In genomic region chr9:90515550-90515949, GRCh38 we compare ENCODE assay signal across 16 cellular contexts.
DNase-seq lines count a peak whose midpoint lies in the region; ATAC-seq and TF ChIP-seq lines count a peak whose summit lies in the region.
"Had no signal": no experiment of that assay in that cellular context is flagged by ENCODE, and none has a peak within 500 bp of the region (broad histone marks: within the 10 kb centered on the region; RNA-seq: fewer than 3 reads in every experiment).

No MANE protein-coding gene starts in this region.

- H3K4me3 Mint-ChIP-seq in stimulated activated memory B cell treated with anti-CD40 and anti-IgM and Interleukin-4, amounts not matched to agents 10 μg/mL and 1 μg/mL and 100 μg/mL, for 72 hours, result no peak overlapping the region
- H3K4me3 Mint-ChIP-seq: activated CD4-positive, alpha-beta T cell treated with anti-CD3 and anti-CD28 coated beads, Interleukin-2, amount 10 ng/mL, durations not matched to agents 24 days and 14 days; activated T-helper 1 cell treated with anti-CD3 and anti-CD28 coated beads, Interleukin-12 subunit alpha, Interleukin-12 subunit beta, Interleukin-2, Interleukin-4 antibody, amounts not matched to agents 30 ng/mL and 10 ng/mL and 1 ng/mL, durations not matched to agents 14 hours and 24 hours and 36 hours; CD8-positive, alpha-beta memory T cell; T-helper 1 cell treated with Interleukin-12 subunit alpha and Interleukin-12 subunit beta and Interleukin-4 antibody, amounts not matched to agents 30 μg/mL and 1 μg/mL, for 36 hours had no signal

- DNase-seq in GM13976 (ENCODE audit: low spot score), result peak; percentile 18
- peak; percentile 47 to 56 for DNase-seq in NOMO-1 (lab: John Stamatoyannopoulos, UW; ENCODE audit: unreplicated experiment in 2 of 2)
- peak; percentile 29 for DNase-seq in putamen (ENCODE audit: low spot score)
- DNase-seq in central memory CD4-positive, alpha-beta T cell, result no peak
- no peak for DNase-seq in stimulated activated CD4-positive, alpha-beta T cell treated with anti-CD3 and anti-CD28 coated beads, Interleukin-4, amount 100 ng/mL, for 1 hour
- DNase-seq: activated CD4-positive, alpha-beta T cell treated with anti-CD3 and anti-CD28 coated beads, Interleukin-2, amount 10 ng/mL, durations not matched to agents 24 days and 14 days; CD8-positive, alpha-beta memory T cell; glutamatergic neuron; NCI-H1417 treated with DMSO at 0.1 percent for 48 hours; NCI-H510A treated with DMSO at 0.1 percent for 48 hours; stimulated activated naive CD4-positive, alpha-beta T cell had no signal

- H3K4me1 Mint-ChIP-seq in stimulated activated memory B cell treated with anti-CD40 and anti-IgM and Interleukin-4, amounts not matched to agents 10 μg/mL and 1 μg/mL and 100 μg/mL, for 72 hours, result peaks cover 7% of the 10 kb centered on the region
- H3K4me1 Mint-ChIP-seq: activated CD4-positive, alpha-beta T cell treated with anti-CD3 and anti-CD28 coated beads, Interleukin-2, amount 10 ng/mL, durations not matched to agents 24 days and 14 days; CD8-positive, alpha-beta memory T cell had no signal

- in situ Hi-C loops in GM13976 (cut with MboI; ENCODE audit: low sequenced_read_pairs, unreplicated experiment), result no loop called here

- H3K36me3 Mint-ChIP-seq in stimulated activated memory B cell treated with anti-CD40 and anti-IgM and Interleukin-4, amounts not matched to agents 10 μg/mL and 1 μg/mL and 100 μg/mL, for 72 hours, result no peaks in the 10 kb centered on the region
- H3K36me3 Mint-ChIP-seq: activated naive CD4-positive, alpha-beta T cell treated with anti-CD3 and anti-CD28 coated beads, Interleukin-2, amount 50 U/mL, for 72 hours; CD8-positive, alpha-beta memory T cell had no signal

- H3K9me3 Mint-ChIP-seq in stimulated activated memory B cell treated with anti-CD40 and anti-IgM and Interleukin-4, amounts not matched to agents 10 μg/mL and 1 μg/mL and 100 μg/mL, for 72 hours, result no peaks in the 10 kb centered on the region
- H3K9me3 Mint-ChIP-seq: activated CD4-positive, alpha-beta T cell treated with anti-CD3 and anti-CD28 coated beads, Interleukin-2, amount 10 ng/mL, durations not matched to agents 24 days and 14 days; activated naive CD4-positive, alpha-beta T cell treated with anti-CD3 and anti-CD28 coated beads, Interleukin-2, amount 50 U/mL, for 72 hours; activated T-helper 1 cell treated with anti-CD3 and anti-CD28 coated beads, Interleukin-12 subunit alpha, Interleukin-12 subunit beta, Interleukin-2, Interleukin-4 antibody, amounts not matched to agents 30 ng/mL and 10 ng/mL and 1 ng/mL, durations not matched to agents 14 hours and 24 hours and 36 hours; CD8-positive, alpha-beta memory T cell; T-helper 1 cell treated with Interleukin-12 subunit alpha and Interleukin-12 subunit beta and Interleukin-4 antibody, amounts not matched to agents 30 μg/mL and 1 μg/mL, for 36 hours had no signal

- ATAC-seq in HG02798 (IDR thresholded peaks at IDR 0.05; ENCODE audit: poor library complexity, unreplicated experiment), result peak; percentile 50
- no peak for ATAC-seq in stimulated activated memory B cell treated with anti-CD40 and anti-IgM and Interleukin-4, amounts not matched to agents 10 μg/mL and 1 μg/mL and 100 μg/mL, for 72 hours

- no peaks in the 10 kb centered on the region for H3K27me3 Mint-ChIP-seq in stimulated activated memory B cell treated with anti-CD40 and anti-IgM and Interleukin-4, amounts not matched to agents 10 μg/mL and 1 μg/mL and 100 μg/mL, for 72 hours

- no peak overlapping the region for H3K27ac Mint-ChIP-seq in stimulated activated memory B cell treated with anti-CD40 and anti-IgM and Interleukin-4, amounts not matched to agents 10 μg/mL and 1 μg/mL and 100 μg/mL, for 72 hours
- H3K27ac Mint-ChIP-seq: activated CD4-positive, alpha-beta T cell treated with anti-CD3 and anti-CD28 coated beads, Interleukin-2, amount 10 ng/mL, durations not matched to agents 24 days and 14 days; activated naive CD4-positive, alpha-beta T cell treated with anti-CD3 and anti-CD28 coated beads, Interleukin-2, amount 50 U/mL, for 72 hours; activated T-helper 1 cell treated with anti-CD3 and anti-CD28 coated beads, Interleukin-12 subunit alpha, Interleukin-12 subunit beta, Interleukin-2, Interleukin-4 antibody, amounts not matched to agents 30 ng/mL and 10 ng/mL and 1 ng/mL, durations not matched to agents 14 hours and 24 hours and 36 hours; CD8-positive, alpha-beta memory T cell; T-helper 1 cell treated with Interleukin-12 subunit alpha and Interleukin-12 subunit beta and Interleukin-4 antibody, amounts not matched to agents 30 μg/mL and 1 μg/mL, for 36 hours had no signal

- TF ChIP-seq CTCF in GM13976 (IDR thresholded peaks at IDR 0.05; ENCODE audit: borderline replicate concordance, control extremely low read depth, extremely low read depth, insufficient read depth, missing control alignments), result no peak

Comparison
In these comparisons a context has a peak if more than half of its experiments do, and no peak if none do; other contexts are left out.
1. DNase-seq: peak in GM13976 (single experiment), NOMO-1 (2 of 2) and putamen (single experiment); none in central memory CD4-positive, alpha-beta T cell (single experiment) and stimulated activated CD4-positive, alpha-beta T cell treated with anti-CD3 and anti-CD28 coated beads, Interleukin-4, amount 100 ng/mL, for 1 hour (single experiment).